20 cellular contexts compared by ENCODE assay signal in genomic region chr5:73770172-73770571, GRCh38.
"Had no signal": no experiment of that assay in that cellular context is flagged by ENCODE, and none has a peak within 500 bp of the region (broad histone marks: within the 10 kb centered on the region; RNA-seq: fewer than 3 reads in every experiment).

No MANE protein-coding gene starts in this region.

- H3K27me3 ChIP-seq: dorsolateral prefrontal cortex, gastrocnemius medialis, heart right ventricle, right atrium auricular region, sigmoid colon, upper lobe of right lung, vagina had no signal

- FAIRE-seq: endometrium, islet of Langerhans, small intestine had no signal

- H3K27ac ChIP-seq: gastrocnemius medialis, heart right ventricle, right atrium auricular region, upper lobe of right lung, vagina had no signal

- H3K4me1 ChIP-seq: heart right ventricle, right atrium auricular region, sigmoid colon, vagina had no signal

- H3K36me3 ChIP-seq: gastrocnemius medialis, heart right ventricle, right atrium auricular region, sigmoid colon, upper lobe of right lung, vagina had no signal

- H3K9me3 ChIP-seq: gastrocnemius medialis, upper lobe of right lung had no signal

- ATAC-seq: esophagus mucosa, gastrocnemius medialis, heart right ventricle had no signal

- H3K4me3 ChIP-seq: dorsolateral prefrontal cortex, gastrocnemius medialis, heart right ventricle, right atrium auricular region, sigmoid colon, upper lobe of right lung, vagina had no signal

- DNase-seq: cortex of kidney; dorsolateral prefrontal cortex; effector memory CD4-positive, alpha-beta T cell; gastrocnemius medialis; heart right ventricle; hypothalamus; kidney glomerular epithelial cell; mammary epithelial cell; midbrain; posterior cingulate gyrus; sigmoid colon; small intestine; stimulated activated CD4-positive, alpha-beta T cell treated with anti-CD3 and anti-CD28 coated beads, Interleukin-12 subunit alpha, Interleukin-12 subunit beta, amount 100 ng/mL, for 4 hours; stimulated activated naive CD4-positive, alpha-beta T cell; upper lobe of right lung had no signal
